In the genomic region with DNA sequence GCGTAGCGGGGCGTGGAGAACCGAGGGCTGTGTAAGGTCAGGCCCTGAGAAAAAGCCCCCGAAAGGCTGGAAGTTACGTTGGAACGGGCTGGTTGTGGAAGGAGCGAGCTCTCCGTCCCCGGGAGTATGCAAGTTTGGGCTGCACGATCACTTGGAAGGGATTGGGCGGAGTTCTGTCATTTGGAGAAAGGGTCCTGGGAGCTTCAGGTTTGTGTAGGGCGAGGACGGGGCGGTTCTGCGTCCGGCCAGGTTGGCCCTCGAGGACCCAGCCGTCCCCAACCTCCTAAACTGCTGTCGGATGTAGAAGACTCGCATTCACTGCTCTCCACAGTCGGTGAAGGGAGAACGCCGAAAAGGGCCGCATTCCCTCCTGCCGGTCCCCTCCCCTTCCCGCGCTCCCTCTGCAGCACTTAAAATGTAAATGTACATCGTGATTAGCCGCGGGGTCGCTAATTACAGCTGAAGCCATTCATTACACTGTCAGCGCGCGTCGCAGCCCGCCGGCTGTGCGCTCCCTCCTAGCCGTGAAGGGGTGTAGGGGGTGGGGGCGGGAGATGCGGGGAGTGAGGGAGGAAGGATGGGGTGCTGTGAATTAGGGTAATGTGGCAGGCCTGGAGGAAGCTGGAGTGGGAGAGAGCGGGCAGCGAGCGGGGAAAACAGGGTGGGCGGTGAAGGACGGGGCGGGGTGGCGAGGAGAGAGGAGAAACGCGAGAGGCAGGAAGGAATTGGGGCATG, we compare ENCODE assay signal across 9 cellular contexts. TPM values are rescaled to one million over a fixed set of nuclear protein-coding genes. Genes with fewer than 3 reads are reported as not detected.
DNase-seq lines count a peak whose midpoint lies in the region; ATAC-seq and TF ChIP-seq lines count a peak whose summit lies in the region.
"Had no signal": no experiment of that assay in that cellular context is flagged by ENCODE, and none has a peak within 500 bp of the region (broad histone marks: within the 10 kb centered on the region; RNA-seq: fewer than 3 reads in every experiment).

No MANE protein-coding gene starts in this region.

- H3K36me3 Mint-ChIP-seq in stimulated activated effector memory CD8-positive, alpha-beta T cell treated with anti-CD3 and anti-CD28 coated beads, Interleukin-12 subunit alpha, Interleukin-12 subunit beta, amount 100 ng/mL, for 72 hours = peaks cover 4% of the 10 kb centered on the region

- H3K27ac Mint-ChIP-seq in stimulated activated effector memory CD8-positive, alpha-beta T cell treated with anti-CD3 and anti-CD28 coated beads, Interleukin-12 subunit alpha, Interleukin-12 subunit beta, amount 100 ng/mL, for 72 hours = no peak overlapping the region

- intact Hi-C loops in ascending aorta (cut with DNase I) = loop anchor here (2.0 to 10.0 kb wide), 4 partner anchors 64 to 584 kb away; a partner anchor contains a TSS

- H3K9me3 Mint-ChIP-seq in stimulated activated effector memory CD8-positive, alpha-beta T cell treated with anti-CD3 and anti-CD28 coated beads, Interleukin-12 subunit alpha, Interleukin-12 subunit beta, amount 100 ng/mL, for 72 hours = no peaks in the 10 kb centered on the region

- H3K27ac ChIP-seq in ascending aorta = peak overlapping the region; percentile 91 to 94
- H3K27ac ChIP-seq: 22Rv1 had no signal

- H3K9me3 ChIP-seq in ascending aorta = no peaks in the 10 kb centered on the region

- H3K27me3 ChIP-seq in ascending aorta (no peaks in the 10 kb centered on the region), kidney epithelial cell (ENCODE audit: control insufficient read depth, insufficient read depth, low read length) (peaks cover 13% of the 10 kb centered on the region)

- DNase-seq in NCI-H1417 (lab: John Stamatoyannopoulos, UW) (peak in 2 of 3 experiments; percentile 82 to 91), NCI-H1417 treated with DMSO at 0.1 percent for 48 hours (lab: John Stamatoyannopoulos, UW) (no peak), ascending aorta (ENCODE audit: low spot score in 2 of 2) (no peak), kidney epithelial cell (ENCODE audit: low read depth) (no peak), foreskin melanocyte (no peak), DMS79 treated with DMSO at 0.1 percent for 48 hours (lab: John Stamatoyannopoulos, UW) (no peak)
- no peak for DNase-seq in stimulated activated effector memory CD8-positive, alpha-beta T cell treated with anti-CD3 and anti-CD28 coated beads, Interleukin-12 subunit alpha, Interleukin-12 subunit beta, amount 100 ng/mL, for 72 hours (ENCODE audit: low spot score in 2 of 2)

- no peak for ATAC-seq in stimulated activated effector memory CD8-positive, alpha-beta T cell treated with anti-CD3 and anti-CD28 coated beads, Interleukin-12 subunit alpha, Interleukin-12 subunit beta, amount 100 ng/mL, for 72 hours
- ATAC-seq in HG03175 (IDR thresholded peaks at IDR 0.05; ENCODE audit: unreplicated experiment) = no peak

- H3K4me3 ChIP-seq in ascending aorta (peak overlapping the region; percentile 71 to 84), kidney epithelial cell (ENCODE audit: low read depth, low read length) (peak overlapping the region; percentile 41)

- no peak for TF ChIP-seq CTCF in ascending aorta (IDR thresholded peaks at IDR 0.05)
- no peak for TF ChIP-seq CTCF in kidney epithelial cell (IDR thresholded peaks at IDR 0.05; ENCODE audit: insufficient read depth, low read length, poor library complexity, severe bottlenecking)

- H3K36me3 ChIP-seq in ascending aorta = no peaks in the 10 kb centered on the region
- no peaks in the 10 kb centered on the region for H3K36me3 ChIP-seq in kidney epithelial cell (ENCODE audit: control insufficient read depth, insufficient read depth, low read length)

- peak overlapping the region; percentile 61 for H3K4me3 Mint-ChIP-seq in stimulated activated effector memory CD8-positive, alpha-beta T cell treated with anti-CD3 and anti-CD28 coated beads, Interleukin-12 subunit alpha, Interleukin-12 subunit beta, amount 100 ng/mL, for 72 hours

- H3K4me1 ChIP-seq in ascending aorta = peaks cover 7 to 16% of the 10 kb centered on the region in 2 donors

- H3K4me1 Mint-ChIP-seq in stimulated activated effector memory CD8-positive, alpha-beta T cell treated with anti-CD3 and anti-CD28 coated beads, Interleukin-12 subunit alpha, Interleukin-12 subunit beta, amount 100 ng/mL, for 72 hours = peaks cover 42% of the 10 kb centered on the region

RNA-seq across cellular contexts. Expression of a gene that starts 2.5 kb away (rescaled TPM):
- total RNA-seq in ascending aorta (28.4 TPM), kidney epithelial cell (9.6 and 12.8 TPM in 2 replicates)

RNA-seq across cellular contexts. Expression of a gene that starts 21.2 kb away (rescaled TPM):
- total RNA-seq in ascending aorta (83.5 TPM), kidney epithelial cell (132 and 136 TPM in 2 replicates)

RNA-seq across cellular contexts. Expression of a gene that starts 36.3 kb away (rescaled TPM):
- 0.43 TPM for total RNA-seq in ascending aorta
- total RNA-seq in kidney epithelial cell = 13.9 and 15.4 TPM in 2 replicates

RNA-seq across cellular contexts. Expression of a gene that starts 52.4 kb away (rescaled TPM):
- 17.5 TPM for total RNA-seq in ascending aorta
- 42.2 and 49.3 TPM in 2 replicates for total RNA-seq in kidney epithelial cell

Comparison
In these comparisons a context has a peak if more than half of its experiments do, and no peak if none do; other contexts are left out.
1. DNase-seq: peak in NCI-H1417 (2 of 3); none in NCI-H1417 treated with DMSO at 0.1 percent for 48 hours (single experiment), ascending aorta (0 of 2), kidney epithelial cell (single experiment), stimulated activated effector memory CD8-positive, alpha-beta T cell treated with anti-CD3 and anti-CD28 coated beads, Interleukin-12 subunit alpha, Interleukin-12 subunit beta, amount 100 ng/mL, for 72 hours (0 of 2), foreskin melanocyte (single experiment) and DMS79 treated with DMSO at 0.1 percent for 48 hours (single experiment).
2. RNA of a gene that starts 36.3 kb away (total RNA-seq): 13.9 to 15.4 TPM in kidney epithelial cell; 0.43 TPM in ascending aorta (single experiment); every median in the first group is over 10 times any median in the second.